In genomic region chr3:152183473-152183872, GRCh38 we compare ENCODE assay signal across 9 cellular contexts.
DNase-seq lines count a peak whose midpoint lies in the region; ATAC-seq and TF ChIP-seq lines count a peak whose summit lies in the region.
"Had no signal": no experiment of that assay in that cellular context is flagged by ENCODE, and none has a peak within 500 bp of the region (broad histone marks: within the 10 kb centered on the region; RNA-seq: fewer than 3 reads in every experiment).

No MANE protein-coding gene starts in this region.

- no peaks in the 10 kb centered on the region for H3K9me3 Mint-ChIP-seq in CD4-positive, alpha-beta memory T cell
- H3K9me3 Mint-ChIP-seq in type B pancreatic cell: no peaks in the 10 kb centered on the region

- no peaks in the 10 kb centered on the region for H3K79me2 ChIP-seq in Karpas-422 (ENCODE audit: low read length)

- H3K4me3 ChIP-seq in CD4-positive, alpha-beta memory T cell (ENCODE audit: low read length in 2 of 2): no peak overlapping the region
- H3K4me3 ChIP-seq in Karpas-422 (ENCODE audit: low read length) (no peak overlapping the region), mucosa of descending colon (no peak overlapping the region)

- no peak overlapping the region for H3K4me2 ChIP-seq in Karpas-422 (ENCODE audit: low read depth, low read length, poor library complexity, severe bottlenecking)
- H3K4me2 ChIP-seq: KMS-11 had no signal

- H3K4me1 Mint-ChIP-seq in CD4-positive, alpha-beta memory T cell: peaks cover 29 to 48% (median 39%) of the 10 kb centered on the region in 4 donors
- peaks cover 3% of the 10 kb centered on the region for H3K4me1 Mint-ChIP-seq in type B pancreatic cell (ENCODE audit: unreplicated experiment)

- intact Hi-C loops in CD4-positive, alpha-beta memory T cell (cut with micrococcal nuclease): loop anchor here (1.0 to 2.0 kb wide), 3 partner anchors 261 to 341 kb away; no protein-coding TSS in a partner anchor
- intact Hi-C loops in mucosa of descending colon (cut with DNase I, micrococcal nuclease): no loop called here

- CTCF ChIA-PET in CD4-positive, alpha-beta memory T cell (lab: Charles Lee; ENCODE audit: partially characterized antibody): interaction anchor here (0.7 to 7.5 kb wide), 58 partner anchors 9 to 289 kb away, joined by 3 to 126 read pairs (median 5); no protein-coding TSS in a partner anchor

- H3K27ac Mint-ChIP-seq in CD4-positive, alpha-beta memory T cell: peak overlapping the region in 5 of 7 donors; percentile 8 to 83 (median 61)
- H3K27ac Mint-ChIP-seq in type B pancreatic cell: no peak overlapping the region

- H2AFZ ChIP-seq in Karpas-422 (ENCODE audit: low read length): no peak overlapping the region

- H3K27me3 ChIP-seq in CD4-positive, alpha-beta memory T cell (ENCODE audit: insufficient read depth, low read length): no peaks in the 10 kb centered on the region
- no peaks in the 10 kb centered on the region for H3K27me3 ChIP-seq in Karpas-422 (ENCODE audit: low read length)

- no peak overlapping the region for H3K27ac ChIP-seq in CD4-positive, alpha-beta memory T cell (ENCODE audit: low read depth, low read length)
- H3K27ac ChIP-seq in Karpas-422 (ENCODE audit: low read length): no peak overlapping the region
- H3K27ac ChIP-seq: KMS-11 had no signal

- H4K20me1 ChIP-seq in Karpas-422 (ENCODE audit: insufficient read depth, low read depth, low read length): no peaks in the 10 kb centered on the region

- H3K36me3 ChIP-seq in CD4-positive, alpha-beta memory T cell (ENCODE audit: insufficient read depth, low read length): no peaks in the 10 kb centered on the region
- H3K36me3 ChIP-seq in Karpas-422 (ENCODE audit: insufficient read depth, low read length) (no peaks in the 10 kb centered on the region), mucosa of descending colon (ENCODE audit: low read depth) (no peaks in the 10 kb centered on the region)

- no peak for TF ChIP-seq CTCF in mucosa of descending colon (IDR thresholded peaks at IDR 0.05)
- peak; percentile 73 for TF ChIP-seq CTCF in type B pancreatic cell (conservative IDR thresholded peaks at IDR 0.05)

- no peaks in the 10 kb centered on the region for H3K9me3 ChIP-seq in CD4-positive, alpha-beta memory T cell (ENCODE audit: control insufficient read depth in 1 of 2, low read length in 2 of 2)
- no peaks in the 10 kb centered on the region for H3K9me3 ChIP-seq in Karpas-422 (ENCODE audit: low read length)
- no peaks in the 10 kb centered on the region for H3K9me3 ChIP-seq in mucosa of descending colon

- H3K4me1 ChIP-seq in CD4-positive, alpha-beta memory T cell (ENCODE audit: insufficient read depth, low read length): peaks cover 53% of the 10 kb centered on the region
- H3K4me1 ChIP-seq in Karpas-422 (ENCODE audit: low read length) (no peaks in the 10 kb centered on the region), mucosa of descending colon (ENCODE audit: low read depth) (no peaks in the 10 kb centered on the region)

- H3K36me3 Mint-ChIP-seq in CD4-positive, alpha-beta memory T cell: no peaks in the 10 kb centered on the region
- no peaks in the 10 kb centered on the region for H3K36me3 Mint-ChIP-seq in type B pancreatic cell

- H3K9me2 ChIP-seq in Karpas-422 (replicated peaks; ENCODE audit: insufficient read depth, low read length): no peaks in the 10 kb centered on the region

- peak; percentile 43 to 56 (median 55) for DNase-seq in CD4-positive, alpha-beta memory T cell
- DNase-seq in Karpas-422 (peak; percentile 84), T-helper 22 cell (ENCODE audit: low read depth) (peak; percentile 17), dermis blood vessel endothelial cell (peak; percentile 59), mucosa of descending colon (peak in 2 of 3 donors; percentile 22 to 55), type B pancreatic cell (ENCODE audit: extremely low spot score, unreplicated experiment) (no peak), 8988T (no peak)

- no peak overlapping the region for H3K9ac ChIP-seq in Karpas-422 (ENCODE audit: low read length)
- H3K9ac ChIP-seq: KMS-11 had no signal

- H3K27me3 Mint-ChIP-seq in CD4-positive, alpha-beta memory T cell: no peaks in the 10 kb centered on the region
- no peaks in the 10 kb centered on the region for H3K27me3 Mint-ChIP-seq in type B pancreatic cell

- POLR2A ChIA-PET in CD4-positive, alpha-beta memory T cell (lab: Charles Lee; ENCODE audit: partially characterized antibody): interaction anchor here (0.5 to 6.7 kb wide), 27 partner anchors 10 to 289 kb away, joined by 3 to 40 read pairs (median 4); partner anchors contain the start of gene MBNL1

- H3K4me3 Mint-ChIP-seq in CD4-positive, alpha-beta memory T cell: peak overlapping the region in 7 of 8 donors; percentile 7 to 50 (median 32)
- no peak overlapping the region for H3K4me3 Mint-ChIP-seq in type B pancreatic cell

- ATAC-seq in GM19023 (IDR thresholded peaks at IDR 0.05; ENCODE audit: unreplicated experiment) (peak; percentile 69), mucosa of descending colon (peak; percentile 44)

Comparison
In these comparisons a context has a peak if more than half of its experiments do, and no peak if none do; other contexts are left out.
1. DNase-seq: peak in CD4-positive, alpha-beta memory T cell (5 of 5), Karpas-422 (single experiment), T-helper 22 cell (single experiment), dermis blood vessel endothelial cell (single experiment) and mucosa of descending colon (2 of 3); none in type B pancreatic cell (single experiment) and 8988T (single experiment).